In genomic region chr3:45607790-45608189, GRCh38 we compare ENCODE assay signal across 13 cellular contexts. TPM values are rescaled to one million over a fixed set of nuclear protein-coding genes. Genes with fewer than 3 reads are reported as not detected.
A peak's percentile ranks its signal among the peaks of the same experiment; 100 is the strongest.
DNase-seq lines count a peak whose midpoint lies in the region; TF ChIP-seq lines count a peak whose summit lies in the region.
"Had no signal": no experiment of that assay in that cellular context is flagged by ENCODE, and none has a peak within 500 bp of the region (broad histone marks: within the 10 kb centered on the region; RNA-seq: fewer than 3 reads in every experiment).

No MANE protein-coding gene starts in this region.

- no peaks in the 10 kb centered on the region for H3K27me3 Mint-ChIP-seq in CD4-positive, alpha-beta memory T cell

- H3K9me3 Mint-ChIP-seq in CD4-positive, alpha-beta memory T cell = no peaks in the 10 kb centered on the region

- H3K4me3 ChIP-seq in SJSA1 (no peak overlapping the region), fibroblast of villous mesenchyme (ENCODE audit: low read depth, low read length) (peak overlapping the region; percentile 11), sigmoid colon (no peak overlapping the region)
- no peak overlapping the region for H3K4me3 ChIP-seq in CD4-positive, alpha-beta memory T cell (ENCODE audit: low read length in 2 of 2)

- H3K27ac ChIP-seq in SJSA1 (peak overlapping the region; percentile 55), sigmoid colon (peak overlapping the region; percentile 52 to 80 (median 74))
- H3K27ac ChIP-seq in CD4-positive, alpha-beta memory T cell (ENCODE audit: low read depth, low read length) = no peak overlapping the region

- H3K27me3 ChIP-seq in SJSA1 (replicated peaks) (no peaks in the 10 kb centered on the region), sigmoid colon (no peaks in the 10 kb centered on the region)
- H3K27me3 ChIP-seq in CD4-positive, alpha-beta memory T cell (ENCODE audit: insufficient read depth, low read length) = no peaks in the 10 kb centered on the region

- H3K4me1 Mint-ChIP-seq in CD4-positive, alpha-beta memory T cell = peaks cover 23 to 64% (median 40%) of the 10 kb centered on the region in 4 donors

- no peak for TF ChIP-seq EP300 in sigmoid colon (IDR thresholded peaks at IDR 0.05)

- 52 to 76% methylated on average over 6 of the region's 6 CpGs for WGBS in sigmoid colon, 2 donors

- POLR2A ChIA-PET in CD4-positive, alpha-beta memory T cell (lab: Charles Lee; ENCODE audit: partially characterized antibody) = no interaction called here

- TF ChIP-seq CTCF in fibroblast of villous mesenchyme (IDR thresholded peaks at IDR 0.05; ENCODE audit: insufficient read depth, low read depth, low read length) (no peak), sigmoid colon (IDR thresholded peaks at IDR 0.05) (no peak)

- intact Hi-C loops in sigmoid colon (cut with DNase I) = no loop called here
- intact Hi-C loops in CD4-positive, alpha-beta memory T cell (cut with micrococcal nuclease) = no loop called here

- peaks cover 37% of the 10 kb centered on the region for H3K4me1 ChIP-seq in SJSA1 (replicated peaks)
- H3K4me1 ChIP-seq in sigmoid colon = peaks cover 0 to 73% (median 59%) of the 10 kb centered on the region in 4 donors
- peaks cover 11% of the 10 kb centered on the region for H3K4me1 ChIP-seq in CD4-positive, alpha-beta memory T cell (ENCODE audit: insufficient read depth, low read length)

- CTCF ChIA-PET in CD4-positive, alpha-beta memory T cell (lab: Charles Lee; ENCODE audit: partially characterized antibody) = interaction anchor here (1.0 kb wide), 1 partner anchor 49 kb away, joined by 3 read pairs; no protein-coding TSS in a partner anchor

- H3K36me3 ChIP-seq in SJSA1 = peaks cover 38% of the 10 kb centered on the region
- no peaks in the 10 kb centered on the region for H3K36me3 ChIP-seq in sigmoid colon
- H3K36me3 ChIP-seq in CD4-positive, alpha-beta memory T cell (ENCODE audit: insufficient read depth, low read length) = no peaks in the 10 kb centered on the region

- peaks cover 21% of the 10 kb centered on the region in 2 donors for H3K36me3 Mint-ChIP-seq in CD4-positive, alpha-beta memory T cell

- no peak overlapping the region for H3K4me3 Mint-ChIP-seq in CD4-positive, alpha-beta memory T cell

- H3K9me3 ChIP-seq in SJSA1 (replicated peaks) (no peaks in the 10 kb centered on the region), sigmoid colon (no peaks in the 10 kb centered on the region)
- H3K9me3 ChIP-seq in CD4-positive, alpha-beta memory T cell (ENCODE audit: control insufficient read depth in 1 of 2, low read length in 2 of 2) = no peaks in the 10 kb centered on the region

- TF ChIP-seq POLR2A in sigmoid colon (IDR thresholded peaks at IDR 0.05) = no peak

- DNase-seq in EL (peak; percentile 79), SJSA1 (ENCODE audit: low read depth in 1 of 2, low spot score in 2 of 2) (peak; percentile 69 to 75), fibroblast of villous mesenchyme (ENCODE audit: low read depth) (peak; percentile 66), sigmoid colon (no peak), NCI-H510A (lab: John Stamatoyannopoulos, UW) (no peak), SHP77 (lab: John Stamatoyannopoulos, UW) (no peak)
- no peak for DNase-seq in activated naive CD4-positive, alpha-beta T cell treated with Interleukin-2 at 50 U/mL for 16 hours
- no peak for DNase-seq in CD4-positive, alpha-beta memory T cell
- DNase-seq: cerebellar nuclear complex, COR-L47, NCI-H2107, occipital lobe, SW 1271 had no signal

- peak overlapping the region in 1 of 7 donors; percentile 31 for H3K27ac Mint-ChIP-seq in CD4-positive, alpha-beta memory T cell

RNA-seq across cellular contexts. Expression of gene LIMD1, which starts 13.2 kb away (rescaled TPM):
- 5.3 and 11.0 TPM in 2 replicates for total RNA-seq in SJSA1 (2014; rRNA removed; shearing (Covaris generic))
- total RNA-seq in fibroblast of villous mesenchyme (15.8 and 23.7 TPM in 2 replicates), sigmoid colon (10 to 100 TPM; 12.2 to 19.9 (median 13.2) TPM)
- 10 to 100 TPM in 1 of 3 donors, 1 to 10 TPM in 2; 3.0 to 13.2 (median 3.2) TPM for polyA plus RNA-seq in sigmoid colon
- total RNA-seq in CD4-positive, alpha-beta memory T cell = 10 to 100 TPM; 29.1 to 34.0 TPM
- 1 to 10 TPM; 2.6 to 7.5 TPM for polyA plus RNA-seq in CD4-positive, alpha-beta memory T cell

Comparison
In these comparisons a context has a peak if more than half of its experiments do, and no peak if none do; other contexts are left out.
1. DNase-seq: peak in EL (single experiment), SJSA1 (2 of 2) and fibroblast of villous mesenchyme (single experiment); none in sigmoid colon (single experiment), NCI-H510A (single experiment), activated naive CD4-positive, alpha-beta T cell treated with Interleukin-2 at 50 U/mL for 16 hours (single experiment), SHP77 (0 of 2) and CD4-positive, alpha-beta memory T cell (0 of 5).